In the genomic region with DNA sequence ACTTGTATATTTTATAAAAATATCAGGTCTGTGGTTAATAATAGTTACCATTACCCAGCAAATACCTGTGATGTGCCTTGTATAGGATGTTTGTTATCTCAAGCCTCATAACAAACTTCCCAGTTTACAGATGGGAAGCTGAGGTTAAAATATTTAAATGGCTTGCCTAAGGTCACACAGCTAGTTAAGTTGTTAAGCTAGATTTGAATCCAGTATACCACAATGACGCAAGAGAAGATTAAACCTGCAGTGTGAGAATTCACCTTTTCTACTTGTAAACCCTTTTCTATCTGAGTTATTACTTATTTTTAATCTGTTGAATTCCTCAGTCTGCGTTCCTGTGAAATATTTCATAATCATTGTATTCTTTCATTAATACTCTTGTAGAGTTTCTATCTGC, we compare ENCODE assay signal across 12 cellular contexts.
"Had no signal": no experiment of that assay in that cellular context is flagged by ENCODE, and none has a peak within 500 bp of the region (broad histone marks: within the 10 kb centered on the region; RNA-seq: fewer than 3 reads in every experiment).

No MANE protein-coding gene starts in this region.

- H3K9me3 Mint-ChIP-seq: activated naive CD8-positive, alpha-beta T cell treated with anti-CD3 and anti-CD28 coated beads, Interleukin-2, amount 10 ng/mL, durations not matched to agents 7 days and 5 days; memory B cell; neural crest cell had no signal

- H3K27ac ChIP-seq: upper lobe of left lung had no signal

- H3K4me3 ChIP-seq: upper lobe of left lung had no signal

- H3K9me3 ChIP-seq: upper lobe of left lung had no signal

- ATAC-seq: activated CD8-positive, alpha-beta T cell treated with anti-CD3 and anti-CD28 coated beads, Interleukin-2, amount 10 ng/mL, durations not matched to agents 7 days and 5 days; left lobe of liver; SK-N-SH treated with all-trans-retinoic acid at 6 μM for 48 hours had no signal

- H3K36me3 Mint-ChIP-seq: activated naive CD8-positive, alpha-beta T cell treated with anti-CD3 and anti-CD28 coated beads, Interleukin-2, amount 10 ng/mL, durations not matched to agents 7 days and 5 days; memory B cell had no signal

- DNase-seq: activated CD4-positive, alpha-beta T cell treated with anti-CD3 and anti-CD28 coated beads for 48 hours; activated CD8-positive, alpha-beta memory T cell treated with anti-CD3 and anti-CD28 coated beads, Interleukin-2, amount 50 U/mL, for 48 hours; activated CD8-positive, alpha-beta T cell treated with anti-CD3 and anti-CD28 coated beads, Interleukin-2, amount 10 ng/mL, durations not matched to agents 7 days and 5 days; activated naive CD8-positive, alpha-beta T cell treated with anti-CD3 and anti-CD28 coated beads, Interleukin-2, amount 10 ng/mL, durations not matched to agents 7 days and 5 days; cerebellar nuclear complex; SHP77; stimulated activated CD4-positive, alpha-beta T cell treated with anti-CD3 and anti-CD28 coated beads, Interleukin-4, amount 100 ng/mL, for 4 hours had no signal

- H3K4me1 Mint-ChIP-seq: activated naive CD8-positive, alpha-beta T cell treated with anti-CD3 and anti-CD28 coated beads, Interleukin-2, amount 10 ng/mL, durations not matched to agents 7 days and 5 days had no signal

- H3K36me3 ChIP-seq: upper lobe of left lung had no signal

- H3K4me3 Mint-ChIP-seq: activated CD8-positive, alpha-beta T cell treated with anti-CD3 and anti-CD28 coated beads, Interleukin-2, amount 10 ng/mL, durations not matched to agents 7 days and 5 days; activated naive CD8-positive, alpha-beta T cell treated with anti-CD3 and anti-CD28 coated beads, Interleukin-2, amount 10 ng/mL, durations not matched to agents 7 days and 5 days; memory B cell; neural crest cell had no signal

- H3K27ac Mint-ChIP-seq: activated CD8-positive, alpha-beta T cell treated with anti-CD3 and anti-CD28 coated beads, Interleukin-2, amount 10 ng/mL, durations not matched to agents 7 days and 5 days; activated naive CD8-positive, alpha-beta T cell treated with anti-CD3 and anti-CD28 coated beads, Interleukin-2, amount 10 ng/mL, durations not matched to agents 7 days and 5 days; memory B cell had no signal
